ENCODE assay signal across 15 cellular contexts in genomic region chr12:15336772-15337553, GRCh38. TPM values are rescaled to one million over a fixed set of nuclear protein-coding genes. Genes with fewer than 3 reads are reported as not detected.
DNase-seq lines count a peak whose midpoint lies in the region; ATAC-seq and TF ChIP-seq lines count a peak whose summit lies in the region.
"Had no signal": no experiment of that assay in that cellular context is flagged by ENCODE, and none has a peak within 500 bp of the region (broad histone marks: within the 10 kb centered on the region; RNA-seq: fewer than 3 reads in every experiment).

No MANE protein-coding gene starts in this region.

- H3K36me3 ChIP-seq in breast epithelium (no peaks in the 10 kb centered on the region), tibial nerve (no peaks in the 10 kb centered on the region)
- H3K36me3 ChIP-seq: right atrium auricular region had no signal

- H3K4me3 ChIP-seq in breast epithelium: no peak overlapping the region
- H3K4me3 ChIP-seq in tibial nerve: no peak overlapping the region
- H3K4me3 ChIP-seq: right atrium auricular region had no signal

- H3K9me3 Mint-ChIP-seq in MCF 10A (ENCODE audit: unreplicated experiment) (no peaks in the 10 kb centered on the region), type B pancreatic cell (no peaks in the 10 kb centered on the region)
- H3K9me3 Mint-ChIP-seq: activated naive CD4-positive, alpha-beta T cell treated with anti-CD3 and anti-CD28 coated beads, Interleukin-2, amount 50 U/mL, for 24 hours had no signal

- peak overlapping the region; percentile 15 for H3K4me3 Mint-ChIP-seq in MCF 10A (ENCODE audit: unreplicated experiment)
- no peak overlapping the region for H3K4me3 Mint-ChIP-seq in type B pancreatic cell
- H3K4me3 Mint-ChIP-seq: activated naive CD4-positive, alpha-beta T cell treated with anti-CD3 and anti-CD28 coated beads, Interleukin-2, amount 50 U/mL, for 24 hours had no signal

- H3K4me1 Mint-ChIP-seq in MCF 10A (ENCODE audit: insufficient read depth, unreplicated experiment) (peaks cover 22% of the 10 kb centered on the region), type B pancreatic cell (ENCODE audit: unreplicated experiment) (no peaks in the 10 kb centered on the region)
- H3K4me1 Mint-ChIP-seq: activated naive CD4-positive, alpha-beta T cell treated with anti-CD3 and anti-CD28 coated beads, Interleukin-2, amount 50 U/mL, for 24 hours had no signal

- H3K9me3 ChIP-seq in breast epithelium (no peaks in the 10 kb centered on the region), tibial nerve (no peaks in the 10 kb centered on the region)
- H3K9me3 ChIP-seq: right atrium auricular region had no signal

- TF ChIP-seq CTCF in MCF 10A (IDR thresholded peaks at IDR 0.05; ENCODE audit: unreplicated experiment) (no peak), breast epithelium (IDR thresholded peaks at IDR 0.05) (no peak), type B pancreatic cell (conservative IDR thresholded peaks at IDR 0.05) (no peak), tibial nerve (IDR thresholded peaks at IDR 0.05) (no peak)

- H3K27ac ChIP-seq in breast epithelium: no peak overlapping the region
- H3K27ac ChIP-seq in tibial nerve: no peak overlapping the region
- H3K27ac ChIP-seq: right atrium auricular region had no signal

- peak; percentile 69 for DNase-seq in MCF 10A (ENCODE audit: unreplicated experiment)
- no peak for DNase-seq in breast epithelium (ENCODE audit: low spot score in 2 of 2)
- DNase-seq in astrocyte of the hippocampus (ENCODE audit: low read depth, low spot score): peak; percentile 34
- DNase-seq in hepatic stellate cell (ENCODE audit: low spot score): peak; percentile 42
- DNase-seq in type B pancreatic cell (ENCODE audit: extremely low spot score, unreplicated experiment): no peak
- DNase-seq in NCI-H69 (lab: John Stamatoyannopoulos, UW): no peak
- DNase-seq in tibial nerve (ENCODE audit: low spot score in 2 of 2): no peak
- DNase-seq: 8988T, NCI-H2227 treated with DMSO at 0.1 percent for 48 hours had no signal

- H3K27me3 Mint-ChIP-seq in MCF 10A (ENCODE audit: insufficient read depth, unreplicated experiment) (no peaks in the 10 kb centered on the region), type B pancreatic cell (peaks cover 32% of the 10 kb centered on the region)

- H3K27me3 ChIP-seq in breast epithelium (no peaks in the 10 kb centered on the region), tibial nerve (no peaks in the 10 kb centered on the region)
- H3K27me3 ChIP-seq: right atrium auricular region had no signal

- no peak for TF ChIP-seq EP300 in tibial nerve (IDR thresholded peaks at IDR 0.05)

- WGBS in tibial nerve, 2 donors: 67 to 68% methylated on average over 9 of the region's 9 CpGs

- BruUV-seq in MCF 10A (replicated peaks; lab: Mats Ljungman, UMichigan): no TSS peak

- intact Hi-C loops in MCF 10A (cut with micrococcal nuclease) (no loop called here), breast epithelium (cut with DNase I; ENCODE audit: low total_unique reads) (no loop called here)

- TF ChIP-seq POLR2A in breast epithelium (IDR thresholded peaks at IDR 0.05) (no peak), tibial nerve (IDR thresholded peaks at IDR 0.05) (no peak)

- POLR2A ChIA-PET in MCF 10A (lab: Yijun Ruan, JAX): no interaction called here

- no peaks in the 10 kb centered on the region for H3K36me3 Mint-ChIP-seq in MCF 10A (ENCODE audit: insufficient read depth, unreplicated experiment)
- no peaks in the 10 kb centered on the region for H3K36me3 Mint-ChIP-seq in type B pancreatic cell
- H3K36me3 Mint-ChIP-seq: activated naive CD4-positive, alpha-beta T cell treated with anti-CD3 and anti-CD28 coated beads, Interleukin-2, amount 50 U/mL, for 24 hours had no signal

- no peak for ATAC-seq in HG03521 (IDR thresholded peaks at IDR 0.05; ENCODE audit: unreplicated experiment)
- ATAC-seq: Panc1 had no signal

- CTCF ChIA-PET in MCF 10A (lab: Yijun Ruan, JAX): no interaction called here

- H3K4me1 ChIP-seq in breast epithelium: no peaks in the 10 kb centered on the region
- H3K4me1 ChIP-seq in tibial nerve: no peaks in the 10 kb centered on the region
- H3K4me1 ChIP-seq: right atrium auricular region had no signal

- H3K27ac Mint-ChIP-seq in MCF 10A (ENCODE audit: low read depth, unreplicated experiment) (peak overlapping the region; percentile 50), type B pancreatic cell (no peak overlapping the region)
- H3K27ac Mint-ChIP-seq: activated naive CD4-positive, alpha-beta T cell treated with anti-CD3 and anti-CD28 coated beads, Interleukin-2, amount 50 U/mL, for 24 hours had no signal

RNA-seq across cellular contexts. Expression of gene PTPRO, which starts 14.7 kb away (rescaled TPM):
- total RNA-seq in MCF 10A (2022) (0.74 and 2.2 TPM in 2 replicates), breast epithelium (1 to 10 TPM; 1.3 to 5.3 (median 2.5) TPM), type B pancreatic cell (ENCODE audit: low replicate concordance) (7.8 and 31.8 TPM in 2 replicates), tibial nerve (1 to 10 TPM; 1.3 to 5.1 (median 2.0) TPM)
- total RNA-seq: activated CD8-positive, alpha-beta memory T cell treated with anti-CD3 and anti-CD28 coated beads for 36 hours; dermis microvascular lymphatic vessel endothelial cell had no signal

Comparison
In these comparisons a context has a peak if more than half of its experiments do, and no peak if none do; other contexts are left out.
1. DNase-seq: peak in MCF 10A (single experiment), astrocyte of the hippocampus (single experiment) and hepatic stellate cell (single experiment); none in breast epithelium (0 of 2), type B pancreatic cell (single experiment), NCI-H69 (single experiment) and tibial nerve (0 of 2).